ENCODE assay signal across 8 cellular contexts in genomic region chr6:143842468-143842901, GRCh38. TPM values are rescaled to one million over a fixed set of nuclear protein-coding genes. Genes with fewer than 3 reads are reported as not detected.
DNase-seq lines count a peak whose midpoint lies in the region; ATAC-seq and TF ChIP-seq lines count a peak whose summit lies in the region.

No MANE protein-coding gene starts in this region.

- TF ChIP-seq CTCF in RWPE1 (conservative IDR thresholded peaks at IDR 0.05; ENCODE audit: low read depth) (no peak), epithelial cell of proximal tubule (conservative IDR thresholded peaks at IDR 0.05; ENCODE audit: low read depth, low read length) (no peak), nephron (IDR thresholded peaks at IDR 0.05; ENCODE audit: unreplicated experiment in 3 of 3) (no peak)

- peaks cover 28% of the 10 kb centered on the region for H3K36me3 Mint-ChIP-seq in activated CD8-positive, alpha-beta memory T cell treated with anti-CD3 and anti-CD28 coated beads, Interleukin-2, amount 10 ng/mL, durations not matched to agents 7 days and 5 days
- peaks cover 20% of the 10 kb centered on the region for H3K36me3 Mint-ChIP-seq in nephron (ENCODE audit: low read depth)

- peak; percentile 46 for ATAC-seq in activated CD8-positive, alpha-beta memory T cell treated with anti-CD3 and anti-CD28 coated beads, Interleukin-2, amount 10 ng/mL, durations not matched to agents 7 days and 5 days
- no peak for ATAC-seq in HG03432 (IDR thresholded peaks at IDR 0.05; ENCODE audit: unreplicated experiment)
- no peak for ATAC-seq in GM19397 (IDR thresholded peaks at IDR 0.05; ENCODE audit: unreplicated experiment)

- POLR2A ChIA-PET in RWPE1 (lab: Yijun Ruan, JAX; ENCODE audit: low non-redundant PET) = no interaction called here

- CTCF ChIA-PET in activated CD8-positive, alpha-beta memory T cell treated with anti-CD3 and anti-CD28 coated beads, Interleukin-2, amount 10 ng/mL, durations not matched to agents 7 days and 5 days (lab: Charles Lee) = interaction anchor here (0.6 to 3.5 kb wide), 8 partner anchors 23 to 1367 kb away, joined by 3 to 17 read pairs (median 4); partner anchors contain the start of gene FUCA2
- CTCF ChIA-PET in RWPE1 (lab: Yijun Ruan, JAX) = interaction anchor here (1.7 to 3.9 kb wide), 2 partner anchors 22 to 267 kb away, joined by 4 to 15 read pairs; partner anchors contain the start of gene ZC2HC1B

- H3K4me1 Mint-ChIP-seq in activated CD8-positive, alpha-beta memory T cell treated with anti-CD3 and anti-CD28 coated beads, Interleukin-2, amount 10 ng/mL, durations not matched to agents 7 days and 5 days = peaks cover 23% of the 10 kb centered on the region
- peaks cover 41% of the 10 kb centered on the region for H3K4me1 Mint-ChIP-seq in nephron

- H3K4me3 Mint-ChIP-seq in activated CD8-positive, alpha-beta memory T cell treated with anti-CD3 and anti-CD28 coated beads, Interleukin-2, amount 10 ng/mL, durations not matched to agents 7 days and 5 days = peak overlapping the region; percentile 96
- peak overlapping the region; percentile 95 to 97 (median 95) for H3K4me3 Mint-ChIP-seq in nephron

- H3K27ac Mint-ChIP-seq in activated CD8-positive, alpha-beta memory T cell treated with anti-CD3 and anti-CD28 coated beads, Interleukin-2, amount 10 ng/mL, durations not matched to agents 7 days and 5 days = peak overlapping the region; percentile 95
- peak overlapping the region; percentile 98 to 99 (median 99) for H3K27ac Mint-ChIP-seq in nephron

- H3K4me3 ChIP-seq in epithelial cell of proximal tubule (ENCODE audit: low read depth, low read length) = peak overlapping the region; percentile 95

- no peaks in the 10 kb centered on the region for H3K9me3 Mint-ChIP-seq in activated CD8-positive, alpha-beta memory T cell treated with anti-CD3 and anti-CD28 coated beads, Interleukin-2, amount 10 ng/mL, durations not matched to agents 7 days and 5 days (ENCODE audit: low read depth)
- no peaks in the 10 kb centered on the region for H3K9me3 Mint-ChIP-seq in nephron

- no peaks in the 10 kb centered on the region for H3K27me3 Mint-ChIP-seq in activated CD8-positive, alpha-beta memory T cell treated with anti-CD3 and anti-CD28 coated beads, Interleukin-2, amount 10 ng/mL, durations not matched to agents 7 days and 5 days
- no peaks in the 10 kb centered on the region for H3K27me3 Mint-ChIP-seq in nephron (ENCODE audit: low read depth)

- H3K27ac ChIP-seq in RWPE1 = peak overlapping the region; percentile 78

- DNase-seq in activated CD8-positive, alpha-beta memory T cell treated with anti-CD3 and anti-CD28 coated beads, Interleukin-2, amount 10 ng/mL, durations not matched to agents 7 days and 5 days = no peak
- DNase-seq in activated CD8-positive, alpha-beta memory T cell treated with anti-CD3 and anti-CD28 coated beads, Interleukin-2, amount 50 U/mL, for 48 hours = no peak
- DNase-seq in RWPE1 (ENCODE audit: low spot score) (no peak), epithelial cell of proximal tubule (ENCODE audit: low read depth) (no peak), Kasumi-1 (lab: John Stamatoyannopoulos, UW) (no peak)

RNA-seq across cellular contexts. Expression of gene LTV1, which starts 0.7 kb away (rescaled TPM):
- total RNA-seq in activated CD8-positive, alpha-beta memory T cell treated with anti-CD3 and anti-CD28 coated beads, Interleukin-2, amount 10 ng/mL, durations not matched to agents 7 days and 5 days = 10 to 100 TPM; 22.5 to 35.7 TPM
- 18.0 and 23.3 TPM in 2 replicates for total RNA-seq in epithelial cell of proximal tubule

RNA-seq across cellular contexts. Expression of gene ZC2HC1B, which starts 21.8 kb away (rescaled TPM):
- total RNA-seq in activated CD8-positive, alpha-beta memory T cell treated with anti-CD3 and anti-CD28 coated beads, Interleukin-2, amount 10 ng/mL, durations not matched to agents 7 days and 5 days = under 1 TPM in 1 of 2 experiments, not detected in 1; 0.23 TPM
- total RNA-seq in epithelial cell of proximal tubule = not detected in 2 replicates
